Comparison of ENCODE assay signal across 17 cellular contexts in genomic region chr16:16067127-16067526, GRCh38.
DNase-seq lines count a peak whose midpoint lies in the region; ATAC-seq and TF ChIP-seq lines count a peak whose summit lies in the region.
"Had no signal": no experiment of that assay in that cellular context is flagged by ENCODE, and none has a peak within 500 bp of the region (broad histone marks: within the 10 kb centered on the region; RNA-seq: fewer than 3 reads in every experiment).

No MANE protein-coding gene starts in this region.

- H3K36me3 ChIP-seq in gastrocnemius medialis (peaks cover 0 to 8% of the 10 kb centered on the region in 2 donors), Peyer's patch (peaks cover 0 to 13% (median 0%) of the 10 kb centered on the region in 3 donors)
- H3K36me3 ChIP-seq: ovary had no signal

- DNase-seq in AG20443 (ENCODE audit: low spot score) (peak; percentile 41), NCI-H446 treated with DMSO at 0.1 percent for 48 hours (lab: John Stamatoyannopoulos, UW) (peak; percentile 68), fibroblast of the aortic adventitia (ENCODE audit: low read depth) (peak; percentile 8), gastrocnemius medialis (peak; percentile 82 to 88), RWPE1 (ENCODE audit: low spot score) (no peak), Peyer's patch (no peak)
- no peak for DNase-seq in activated T-cell treated with anti-CD3 and anti-CD28 coated beads, Interleukin-2, amount 50 U/mL, for 24 hours
- DNase-seq: activated B cell treated with CpG ODN at 0.5 μM for 24 hours; activated CD8-positive, alpha-beta memory T cell treated with anti-CD3 and anti-CD28 coated beads for 24 hours; amniotic stem cell; cortex of kidney; hippocampal formation; KG1; NCI-H1105; ovary; stimulated activated naive CD4-positive, alpha-beta T cell had no signal

- no peak overlapping the region for H3K4me3 Mint-ChIP-seq in activated T-cell treated with anti-CD3 and anti-CD28 coated beads, Interleukin-2, amount 50 U/mL, for 24 hours
- H3K4me3 Mint-ChIP-seq: activated B cell treated with CpG ODN at 0.5 μM for 24 hours had no signal

- H3K4me1 Mint-ChIP-seq in activated T-cell treated with anti-CD3 and anti-CD28 coated beads, Interleukin-2, amount 50 U/mL, for 24 hours (ENCODE audit: low read depth) = peaks cover 6% of the 10 kb centered on the region

- H3K27ac ChIP-seq in gastrocnemius medialis = peak overlapping the region; percentile 86 to 92 (median 90)
- no peak overlapping the region for H3K27ac ChIP-seq in RWPE1
- H3K27ac ChIP-seq in Peyer's patch = peak overlapping the region in 1 of 4 donors; percentile 50
- H3K27ac ChIP-seq: ovary had no signal

- H3K27me3 ChIP-seq in gastrocnemius medialis = no peaks in the 10 kb centered on the region
- no peaks in the 10 kb centered on the region for H3K27me3 ChIP-seq in Peyer's patch
- H3K27me3 ChIP-seq: ovary had no signal

- H3K4me3 ChIP-seq in fibroblast of the aortic adventitia (ENCODE audit: low read depth, low read length) (no peak overlapping the region), gastrocnemius medialis (no peak overlapping the region), Peyer's patch (no peak overlapping the region)
- H3K4me3 ChIP-seq: ovary had no signal

- H3K27me3 Mint-ChIP-seq in activated T-cell treated with anti-CD3 and anti-CD28 coated beads, Interleukin-2, amount 50 U/mL, for 24 hours = no peaks in the 10 kb centered on the region
- H3K27me3 Mint-ChIP-seq: activated B cell treated with CpG ODN at 0.5 μM for 24 hours had no signal

- H3K9me3 Mint-ChIP-seq in activated T-cell treated with anti-CD3 and anti-CD28 coated beads, Interleukin-2, amount 50 U/mL, for 24 hours = no peaks in the 10 kb centered on the region
- H3K9me3 Mint-ChIP-seq: activated B cell treated with CpG ODN at 0.5 μM for 24 hours had no signal

- H3K27ac Mint-ChIP-seq in activated T-cell treated with anti-CD3 and anti-CD28 coated beads, Interleukin-2, amount 50 U/mL, for 24 hours = no peak overlapping the region
- H3K27ac Mint-ChIP-seq: activated B cell treated with CpG ODN at 0.5 μM for 24 hours had no signal

- H3K36me3 Mint-ChIP-seq in activated T-cell treated with anti-CD3 and anti-CD28 coated beads, Interleukin-2, amount 50 U/mL, for 24 hours (ENCODE audit: low read depth) = peaks cover 87% of the 10 kb centered on the region

- TF ChIP-seq CTCF in fibroblast of the aortic adventitia (IDR thresholded peaks at IDR 0.05; ENCODE audit: insufficient read depth, low read length) = no peak
- TF ChIP-seq CTCF in gastrocnemius medialis (IDR thresholded peaks at IDR 0.05 in 4 of 5, conservative IDR thresholded peaks at IDR 0.05 in 1 of 5) = no peak
- no peak for TF ChIP-seq CTCF in RWPE1 (conservative IDR thresholded peaks at IDR 0.05; ENCODE audit: low read depth)
- TF ChIP-seq CTCF in Peyer's patch (IDR thresholded peaks at IDR 0.05) = no peak

- POLR2A ChIA-PET in RWPE1 (lab: Yijun Ruan, JAX; ENCODE audit: low non-redundant PET) = no interaction called here

- H3K9me3 ChIP-seq in gastrocnemius medialis = no peaks in the 10 kb centered on the region
- H3K9me3 ChIP-seq in Peyer's patch = no peaks in the 10 kb centered on the region
- H3K9me3 ChIP-seq: ovary had no signal

- ATAC-seq in gastrocnemius medialis (peak; percentile 85 to 88), GM21528 (IDR thresholded peaks at IDR 0.05; ENCODE audit: low FRiP score, unreplicated experiment) (no peak)

- peaks cover 37 to 42% of the 10 kb centered on the region in 2 donors for H3K4me1 ChIP-seq in gastrocnemius medialis
- no peaks in the 10 kb centered on the region for H3K4me1 ChIP-seq in Peyer's patch

- CTCF ChIA-PET in RWPE1 (lab: Yijun Ruan, JAX) = interaction anchor here (0.6 kb wide), 2 partner anchors 22 to 162 kb away, joined by 3 to 4 read pairs; no protein-coding TSS in a partner anchor

- in situ Hi-C loops in gastrocnemius medialis (cut with MboI; ENCODE audit: low sequenced_read_pairs in 4 of 4) = loop anchor here in 1 of 4 donors (25.0 kb wide), 1 partner anchor 105 kb away; no protein-coding TSS in a partner anchor

- intact Hi-C loops in gastrocnemius medialis (cut with DNase I; ENCODE audit: low total_unique reads) = no loop called here

- TF ChIP-seq POLR2A in gastrocnemius medialis (IDR thresholded peaks at IDR 0.05) (no peak), Peyer's patch (IDR thresholded peaks at IDR 0.05) (no peak)

Comparison
In these comparisons a context has a peak if more than half of its experiments do, and no peak if none do; other contexts are left out.
1. DNase-seq: peak in AG20443 (single experiment), NCI-H446 treated with DMSO at 0.1 percent for 48 hours (single experiment), fibroblast of the aortic adventitia (single experiment) and gastrocnemius medialis (2 of 2); none in RWPE1 (single experiment), activated T-cell treated with anti-CD3 and anti-CD28 coated beads, Interleukin-2, amount 50 U/mL, for 24 hours (single experiment) and Peyer's patch (0 of 3).